Comparison of ENCODE assay signal across 2 cellular contexts in genomic region chr14:34710744-34711143, GRCh38.
TF ChIP-seq lines count a peak whose summit lies in the region.

No MANE protein-coding gene starts in this region.

TF ChIP-seq in HCT116, 20 proteins besides CTCF, POLR2A, EP300 and RAD21 (continued from another document):
- TF ChIP-seq MAX (IDR thresholded peaks at IDR 0.05) (no peak), TCF7L2 (IDR thresholded peaks at IDR 0.05; ENCODE audit: borderline replicate concordance, extremely low read depth, insufficient read depth, insufficient read length) (no peak), CEBPB (IDR thresholded peaks at IDR 0.05; ENCODE audit: low read depth) (no peak), EZH2phosphoT487 (IDR thresholded peaks at IDR 0.05; ENCODE audit: borderline replicate concordance) (no peak), SIN3A (IDR thresholded peaks at IDR 0.05; ENCODE audit: low read depth) (no peak), ZNF274 (IDR thresholded peaks at IDR 0.05; ENCODE audit: low read depth, low read length) (no peak), ZBTB33 (IDR thresholded peaks at IDR 0.05; ENCODE audit: extremely low read depth, insufficient replicate concordance, low read length) (no peak), JUND (IDR thresholded peaks at IDR 0.05) (no peak), ELF1 (IDR thresholded peaks at IDR 0.05; ENCODE audit: borderline replicate concordance, low read depth) (no peak), EGR1 (IDR thresholded peaks at IDR 0.05; ENCODE audit: low read depth) (no peak)

TF ChIP-seq in SK-N-SH, 30 proteins besides CTCF, POLR2A, EP300 and RAD21 (continued from another document):
- TF ChIP-seq ZBTB33 (IDR thresholded peaks at IDR 0.05; ENCODE audit: borderline replicate concordance, low read depth): no peak
TF ChIP-seq in SK-N-SH: peak in this region for 1.
